Comparison of ENCODE assay signal across 18 cellular contexts in genomic region chr1:63929106-63929478, GRCh38.
A peak's percentile ranks its signal among the peaks of the same experiment; 100 is the strongest.
DNase-seq lines count a peak whose midpoint lies in the region; ATAC-seq and TF ChIP-seq lines count a peak whose summit lies in the region.
"Had no signal": no experiment of that assay in that cellular context is flagged by ENCODE, and none has a peak within 500 bp of the region (broad histone marks: within the 10 kb centered on the region; RNA-seq: fewer than 3 reads in every experiment).

No MANE protein-coding gene starts in this region.

- no peak for ATAC-seq in HG03175 (IDR thresholded peaks at IDR 0.05; ENCODE audit: unreplicated experiment)

- no peak overlapping the region for H2AFZ ChIP-seq in mesenchymal stem cell (ENCODE audit: low read depth, low read length)

- no peak overlapping the region for H3K23ac ChIP-seq in mesenchymal stem cell (ENCODE audit: low read length in 2 of 2)

- H2BK120ac ChIP-seq in mesenchymal stem cell (ENCODE audit: low read depth, low read length) = no peak overlapping the region

- H3K27me3 Mint-ChIP-seq in type B pancreatic cell = no peaks in the 10 kb centered on the region
- H3K27me3 Mint-ChIP-seq: brain; dendritic cell treated with granulocyte-macrophage colony-stimulating factor and Interleukin-4, amounts not matched to agents 40 ng/mL and 50 ng/mL, for 4 days; naive B cell had no signal

- no peak overlapping the region for H3K4ac ChIP-seq in mesenchymal stem cell (ENCODE audit: low read depth in 1 of 2, low read length in 2 of 2)

- 83% methylated on average over 1 of the region's 3 CpGs for WGBS in mesenchymal stem cell

- no peak overlapping the region for H3K27ac Mint-ChIP-seq in type B pancreatic cell
- H3K27ac Mint-ChIP-seq: activated CD4-positive, alpha-beta memory T cell treated with anti-CD3 and anti-CD28 coated beads for 36 hours; activated naive CD4-positive, alpha-beta T cell treated with anti-CD3 and anti-CD28 coated beads for 36 hours; dendritic cell treated with granulocyte-macrophage colony-stimulating factor and Interleukin-4, amounts not matched to agents 40 ng/mL and 50 ng/mL, for 4 days; immature natural killer cell had no signal

- TF ChIP-seq CTCF in coronary artery (IDR thresholded peaks at IDR 0.05) = no peak
- no peak for TF ChIP-seq CTCF in type B pancreatic cell (conservative IDR thresholded peaks at IDR 0.05)

- H3K4me3 Mint-ChIP-seq in type B pancreatic cell = no peak overlapping the region
- H3K4me3 Mint-ChIP-seq: activated CD4-positive, alpha-beta memory T cell treated with anti-CD3 and anti-CD28 coated beads for 36 hours; activated naive CD4-positive, alpha-beta T cell treated with anti-CD3 and anti-CD28 coated beads for 36 hours; dendritic cell treated with granulocyte-macrophage colony-stimulating factor and Interleukin-4, amounts not matched to agents 40 ng/mL and 50 ng/mL, for 4 days; immature natural killer cell; naive B cell had no signal

- H3K4me1 ChIP-seq in mesenchymal stem cell (ENCODE audit: control insufficient read depth, insufficient read depth, low read depth, low read length) = peaks cover 1% of the 10 kb centered on the region

- no peaks in the 10 kb centered on the region for H3K9me3 Mint-ChIP-seq in type B pancreatic cell
- H3K9me3 Mint-ChIP-seq: activated CD4-positive, alpha-beta memory T cell treated with anti-CD3 and anti-CD28 coated beads for 36 hours; activated naive CD4-positive, alpha-beta T cell treated with anti-CD3 and anti-CD28 coated beads for 36 hours; dendritic cell treated with granulocyte-macrophage colony-stimulating factor and Interleukin-4, amounts not matched to agents 40 ng/mL and 50 ng/mL, for 4 days; immature natural killer cell had no signal

- no peak overlapping the region for H3K14ac ChIP-seq in mesenchymal stem cell (ENCODE audit: low read length in 2 of 2)

- H3K9ac ChIP-seq in mesenchymal stem cell (ENCODE audit: low read length) = peak overlapping the region; percentile 39

- no peaks in the 10 kb centered on the region for H3K9me3 ChIP-seq in mesenchymal stem cell (ENCODE audit: control insufficient read depth, low read length)

- no peak overlapping the region for H2BK15ac ChIP-seq in mesenchymal stem cell (ENCODE audit: low read depth, poor library complexity, severe bottlenecking)

- no peak overlapping the region for H2BK12ac ChIP-seq in mesenchymal stem cell (ENCODE audit: low read length in 2 of 2)

- H3K36me3 ChIP-seq in mesenchymal stem cell (ENCODE audit: control insufficient read depth in 1 of 2, insufficient read depth in 2 of 2, low read depth in 1 of 2, low read length in 2 of 2) = no peaks in the 10 kb centered on the region

- DNase-seq in HCEC 1CT (peak; percentile 29), coronary artery (ENCODE audit: low spot score) (no peak), mesenchymal stem cell (peak; percentile 16), skeletal muscle cell (ENCODE audit: low read depth) (peak; percentile 47), OCI-M2 (lab: John Stamatoyannopoulos, UW; ENCODE audit: unreplicated experiment) (no peak), type B pancreatic cell (ENCODE audit: extremely low spot score, unreplicated experiment) (no peak), NCI-H2107 treated with DMSO at 0.1 percent for 48 hours (lab: John Stamatoyannopoulos, UW; ENCODE audit: unreplicated experiment) (no peak)
- DNase-seq: activated CD4-positive, alpha-beta memory T cell treated with anti-CD3 and anti-CD28 coated beads for 36 hours; activated naive CD4-positive, alpha-beta T cell treated with anti-CD3 and anti-CD28 coated beads for 36 hours; activated T-cell treated with anti-CD3 and anti-CD28 coated beads, Interleukin-2, amount 50 U/mL, for 1 hour; immature natural killer cell; naive B cell; NCI-H226; stimulated activated naive CD4-positive, alpha-beta T cell treated with Interleukin-2 at 50 U/mL for 16 hours had no signal

- H3K27ac ChIP-seq in coronary artery (peak overlapping the region; percentile 78 to 90), mesenchymal stem cell (ENCODE audit: low read length, poor library complexity, severe bottlenecking) (no peak overlapping the region)

- H3K4me1 Mint-ChIP-seq in type B pancreatic cell (ENCODE audit: unreplicated experiment) = peaks cover 21% of the 10 kb centered on the region
- H3K4me1 Mint-ChIP-seq: immature natural killer cell, naive B cell had no signal

- H3K4me3 ChIP-seq in coronary artery (peak overlapping the region; percentile 14), mesenchymal stem cell (ENCODE audit: insufficient read depth in 1 of 2, low read depth in 1 of 2, low read length in 2 of 2) (no peak overlapping the region), skeletal muscle cell (ENCODE audit: low read depth, low read length) (no peak overlapping the region)
- H3K4me3 ChIP-seq: lung had no signal

- no peaks in the 10 kb centered on the region for H3K36me3 Mint-ChIP-seq in type B pancreatic cell
- H3K36me3 Mint-ChIP-seq: activated CD4-positive, alpha-beta memory T cell treated with anti-CD3 and anti-CD28 coated beads for 36 hours; brain; immature natural killer cell; naive B cell had no signal

- no peaks in the 10 kb centered on the region for H3K27me3 ChIP-seq in mesenchymal stem cell (ENCODE audit: control insufficient read depth in 1 of 2, insufficient read depth in 1 of 2, low read length in 2 of 2)

- H4K8ac ChIP-seq in mesenchymal stem cell (ENCODE audit: low read length) = no peak overlapping the region

- H2AK5ac ChIP-seq in mesenchymal stem cell (ENCODE audit: low read length, severe bottlenecking) = no peak overlapping the region

- no peak overlapping the region for H2BK5ac ChIP-seq in mesenchymal stem cell (ENCODE audit: low read depth, low read length, poor library complexity, severe bottlenecking)

- no peak overlapping the region for H3K18ac ChIP-seq in mesenchymal stem cell (ENCODE audit: low read depth in 1 of 2, low read length in 2 of 2)

- H3K79me1 ChIP-seq in mesenchymal stem cell (replicated peaks; ENCODE audit: low read length, poor library complexity, severe bottlenecking) = peaks cover 22% of the 10 kb centered on the region

- H3K4me2 ChIP-seq in mesenchymal stem cell (ENCODE audit: low read length, poor library complexity, severe bottlenecking) = no peak overlapping the region

- H4K91ac ChIP-seq in mesenchymal stem cell (ENCODE audit: low read length) = no peak overlapping the region

Comparison
In these comparisons a context has a peak if more than half of its experiments do, and no peak if none do; other contexts are left out.
1. DNase-seq: peak in HCEC 1CT (single experiment), mesenchymal stem cell (single experiment) and skeletal muscle cell (single experiment); none in coronary artery (single experiment), OCI-M2 (single experiment), type B pancreatic cell (single experiment) and NCI-H2107 treated with DMSO at 0.1 percent for 48 hours (single experiment).